In genomic region chr1:110208916-110209650, GRCh38 we compare ENCODE assay signal across 8 cellular contexts. TPM values are rescaled to one million over a fixed set of nuclear protein-coding genes. Genes with fewer than 3 reads are reported as not detected.
A peak's percentile ranks its signal among the peaks of the same experiment; 100 is the strongest.
DNase-seq lines count a peak whose midpoint lies in the region; ATAC-seq, FAIRE-seq and TF ChIP-seq lines count a peak whose summit lies in the region.

No MANE protein-coding gene starts in this region.

- 39 to 43% methylated on average over 7 of the region's 7 CpGs for WGBS in endodermal cell (ENCODE audit: insufficient coverage in 1 of 2, insufficient read length in 1 of 2), 2 experiments
- WGBS in pancreas, 2 donors: 18 to 28% methylated on average over 7 of the region's 7 CpGs

- H3K9ac ChIP-seq in endodermal cell (ENCODE audit: extremely low read depth, low read length, poor library complexity, severe bottlenecking): no peak overlapping the region

- H3K27me3 ChIP-seq in endodermal cell (ENCODE audit: control insufficient read depth, insufficient read depth, low read length, poor library complexity, severe bottlenecking): peaks cover 41% of the 10 kb centered on the region
- H3K27me3 ChIP-seq in pancreas: no peaks in the 10 kb centered on the region
- peaks cover 10% of the 10 kb centered on the region; the same call in 1 of the 2 replicates for H3K27me3 ChIP-seq in SJCRH30

- H3K4me1 Mint-ChIP-seq in endodermal cell: peaks cover 22% of the 10 kb centered on the region

- H3K36me3 Mint-ChIP-seq in endodermal cell (ENCODE audit: low read depth): no peaks in the 10 kb centered on the region

- H3K27me3 Mint-ChIP-seq in endodermal cell (ENCODE audit: insufficient read depth): peaks cover 45% of the 10 kb centered on the region

- H3K9me3 ChIP-seq in endodermal cell (ENCODE audit: control insufficient read depth, low read length) (no peaks in the 10 kb centered on the region), pancreas (no peaks in the 10 kb centered on the region), SJCRH30 (replicated peaks) (no peaks in the 10 kb centered on the region)

- DNase-seq in DMS53 (lab: John Stamatoyannopoulos, UW) (peak; percentile 71), NCI-H69 (lab: John Stamatoyannopoulos, UW) (peak; percentile 52), endodermal cell (peak; percentile 66), pancreas (peak in 3 of 6 donors; percentile 55 to 68 (median 66)), HPDE6-E6E7 (ENCODE audit: extremely low spot score) (no peak), SJCRH30 (no peak)

- H3K27ac Mint-ChIP-seq in endodermal cell: peak overlapping the region; percentile 82

- intact Hi-C loops in pancreas (cut with DNase I): loop anchor here in 2 of 3 donors (10.0 kb wide), 2 partner anchors 246 to 286 kb away; partner anchors contain the start of gene PROK1 (in 1 of the 2)

- no peaks in the 10 kb centered on the region for H3K36me3 ChIP-seq in endodermal cell (ENCODE audit: control insufficient read depth, insufficient read depth, low read length)
- H3K36me3 ChIP-seq in pancreas: no peaks in the 10 kb centered on the region
- H3K36me3 ChIP-seq in SJCRH30: no peaks in the 10 kb centered on the region

- H3K9me3 Mint-ChIP-seq in endodermal cell: no peaks in the 10 kb centered on the region

- H3K4me3 ChIP-seq in endodermal cell (ENCODE audit: low read length) (peak overlapping the region; percentile 69), pancreas (peak overlapping the region in 3 of 4 donors; percentile 68 to 85 (median 77)), SJCRH30 (no peak overlapping the region)

- H3K27ac ChIP-seq in endodermal cell (ENCODE audit: low read depth, low read length): no peak overlapping the region
- peak overlapping the region; percentile 84 to 96 (median 90) for H3K27ac ChIP-seq in pancreas
- no peak overlapping the region for H3K27ac ChIP-seq in SJCRH30

- no peak for FAIRE-seq in pancreas (lab: Jason Lieb, UNC)

- TF ChIP-seq CTCF in endodermal cell (conservative IDR thresholded peaks at IDR 0.05): peak; percentile 10
- no peak for TF ChIP-seq CTCF in pancreas (IDR thresholded peaks at IDR 0.05)

- H3K4me3 Mint-ChIP-seq in endodermal cell: peak overlapping the region; percentile 76

- H3K4me1 ChIP-seq in endodermal cell (ENCODE audit: control insufficient read depth, insufficient read depth, low read length) (no peaks in the 10 kb centered on the region), pancreas (peaks cover 26 to 32% (median 28%) of the 10 kb centered on the region in 3 donors), SJCRH30 (no peaks in the 10 kb centered on the region)

- ATAC-seq in pancreas (peak; percentile 42 to 62 (median 55)), HG03095 (IDR thresholded peaks at IDR 0.05; ENCODE audit: unreplicated experiment) (no peak), GM21367 (IDR thresholded peaks at IDR 0.05; ENCODE audit: unreplicated experiment) (no peak)

RNA-seq across cellular contexts. Expression of gene KCNC4, which starts 1.0 kb away (rescaled TPM):
- 10 to 100 TPM in 1 of 2 donors, 1 to 10 TPM in 1; 7.6 to 10.2 TPM for total RNA-seq in endodermal cell
- polyA plus RNA-seq in endodermal cell (2013, experiment 1 of 2): 5.3 TPM
- 4.8 TPM for polyA plus RNA-seq in endodermal cell (2013, experiment 2 of 2)
- total RNA-seq in pancreas: 10 to 100 TPM in 3 of 6 donors, 1 to 10 TPM in 3; 7.8 to 18.6 (median 10.5) TPM
- polyA plus RNA-seq in pancreas: 1 to 10 TPM; 5.4 to 5.8 TPM
- 0.61 and 0.99 TPM in 2 replicates for total RNA-seq in SJCRH30 (2014; rRNA removed; shearing (Covaris generic))

RNA-seq across cellular contexts. Expression of gene SLC6A17, which starts 58.8 kb away (rescaled TPM):
- under 1 TPM in 1 of 2 donors, not detected in 1; 0.07 TPM for total RNA-seq in endodermal cell
- polyA plus RNA-seq in endodermal cell (2013, experiment 1 of 2): 0.32 TPM
- 0.21 TPM for polyA plus RNA-seq in endodermal cell (2013, experiment 2 of 2)
- total RNA-seq in pancreas: 1 to 10 TPM in 2 of 6 donors, under 1 TPM in 4; 0.31 to 2.4 (median 0.67) TPM
- 1 to 10 TPM; 2.1 to 7.1 TPM for polyA plus RNA-seq in pancreas
- not detected in 2 replicates for total RNA-seq in SJCRH30 (2014; rRNA removed; shearing (Covaris generic))

Comparison
In these comparisons a context has a peak if more than half of its experiments do, and no peak if none do; other contexts are left out.
1. DNase-seq: peak in DMS53 (single experiment), NCI-H69 (single experiment) and endodermal cell (single experiment); none in HPDE6-E6E7 (single experiment) and SJCRH30 (0 of 2).
2. H3K27ac ChIP-seq: peak in pancreas (4 of 4); none in endodermal cell (single experiment) and SJCRH30 (single experiment).
3. ATAC-seq: peak in pancreas (4 of 4); none in HG03095 (single experiment) and GM21367 (single experiment).